ENCODE assay signal across 25 cellular contexts in genomic region chr20:10280016-10280908, GRCh38.
DNase-seq lines count a peak whose midpoint lies in the region; ATAC-seq, FAIRE-seq and TF ChIP-seq lines count a peak whose summit lies in the region.
"Had no signal": no experiment of that assay in that cellular context is flagged by ENCODE, and none has a peak within 500 bp of the region (broad histone marks: within the 10 kb centered on the region; RNA-seq: fewer than 3 reads in every experiment).

No MANE protein-coding gene starts in this region.

- no peak for TF ChIP-seq EP300 in A549 (IDR thresholded peaks at IDR 0.05)

- H3K4me2 ChIP-seq in A549 (peak overlapping the region; percentile 15; the same call in 2 of the 3 replicates), astrocyte (ENCODE audit: low read length) (no peak overlapping the region)

- H3K36me3 ChIP-seq in HUES48 (ENCODE audit: control insufficient read depth, insufficient read depth, low read length) (no peaks in the 10 kb centered on the region), astrocyte (ENCODE audit: insufficient read depth, low read length) (no peaks in the 10 kb centered on the region)
- H3K36me3 ChIP-seq: gastroesophageal sphincter, stomach, upper lobe of left lung had no signal

- H3K4me1 Mint-ChIP-seq in astrocyte (ENCODE audit: low read depth, unreplicated experiment) = peaks cover 38% of the 10 kb centered on the region
- H3K4me1 Mint-ChIP-seq: activated naive CD8-positive, alpha-beta T cell treated with anti-CD3 and anti-CD28 coated beads for 36 hours; B cell; neural crest cell had no signal

- no peak for TF ChIP-seq RAD21 in A549 (conservative IDR thresholded peaks at IDR 0.05 in 1 of 2, IDR thresholded peaks at IDR 0.05 in 1 of 2)

- H3K4me3 Mint-ChIP-seq in astrocyte (ENCODE audit: unreplicated experiment) = no peak overlapping the region
- H3K4me3 Mint-ChIP-seq: activated naive CD8-positive, alpha-beta T cell treated with anti-CD3 and anti-CD28 coated beads for 36 hours; B cell; neural crest cell had no signal

- no peaks in the 10 kb centered on the region for H3K27me3 Mint-ChIP-seq in astrocyte (ENCODE audit: low read depth, unreplicated experiment)

- peaks cover 3% of the 10 kb centered on the region; the same call in 1 of the 2 replicates for H3K27me3 ChIP-seq in HUES48 (ENCODE audit: control insufficient read depth, insufficient read depth, low read length)
- H3K27me3 ChIP-seq in astrocyte (ENCODE audit: insufficient read depth, low read length) = peaks cover 2% of the 10 kb centered on the region
- peaks cover 22% of the 10 kb centered on the region for H3K27me3 ChIP-seq in foreskin keratinocyte
- H3K27me3 ChIP-seq: gastroesophageal sphincter, stomach, upper lobe of left lung had no signal

- H3K27ac Mint-ChIP-seq in astrocyte (ENCODE audit: unreplicated experiment) = no peak overlapping the region
- H3K27ac Mint-ChIP-seq: activated naive CD8-positive, alpha-beta T cell treated with anti-CD3 and anti-CD28 coated beads for 36 hours; activated T-helper 2 cell treated with anti-CD3 and anti-CD28 coated beads, Interferon-gamma antibody, Interleukin-2, Interleukin-4, amounts not matched to agents 10 μg/mL and 5 μg/mL and 100 μg/mL, durations not matched to agents 14 hours and 24 hours and 36 hours; B cell had no signal

- peak; percentile 65 for FAIRE-seq in A549 (lab: Jason Lieb, UNC)
- no peak for FAIRE-seq in astrocyte (lab: Jason Lieb, UNC)

- H3K9me3 ChIP-seq in A549 (no peaks in the 10 kb centered on the region), HUES48 (ENCODE audit: control insufficient read depth, insufficient read depth, low read length) (no peaks in the 10 kb centered on the region), astrocyte (ENCODE audit: insufficient read depth, low read depth, low read length) (no peaks in the 10 kb centered on the region)
- H3K9me3 ChIP-seq: gastroesophageal sphincter, stomach, upper lobe of left lung had no signal

- no peaks in the 10 kb centered on the region for H3K36me3 Mint-ChIP-seq in astrocyte (ENCODE audit: low read depth, unreplicated experiment)
- H3K36me3 Mint-ChIP-seq: activated naive CD8-positive, alpha-beta T cell treated with anti-CD3 and anti-CD28 coated beads for 36 hours had no signal

- H3K79me2 ChIP-seq in astrocyte (ENCODE audit: insufficient read depth, low read length) = no peaks in the 10 kb centered on the region

- H3K4me3 ChIP-seq in A549 (no peak overlapping the region), HUES48 (ENCODE audit: low read depth, low read length) (no peak overlapping the region), astrocyte (ENCODE audit: insufficient read depth, low read depth, low read length) (no peak overlapping the region)
- H3K4me3 ChIP-seq: gastroesophageal sphincter, lung, stomach, upper lobe of left lung had no signal

- no peak overlapping the region for H2AFZ ChIP-seq in astrocyte (ENCODE audit: low read depth, low read length)

- no peak for TF ChIP-seq CTCF in A549 (IDR thresholded peaks at IDR 0.05)
- no peak for TF ChIP-seq CTCF in astrocyte (IDR thresholded peaks at IDR 0.05; ENCODE audit: insufficient read depth, low read depth, low read length)
- no peak for TF ChIP-seq CTCF in foreskin keratinocyte (conservative IDR thresholded peaks at IDR 0.05)
- TF ChIP-seq CTCF in RWPE1 (conservative IDR thresholded peaks at IDR 0.05; ENCODE audit: low read depth) = no peak

- WGBS in A549 (ENCODE audit: missing lambda C conversion rate) = 81% methylated on average over 5 of the region's 5 CpGs

- POLR2A ChIA-PET in A549 (lab: Yijun Ruan, JAX) = no interaction called here
- POLR2A ChIA-PET in RWPE1 (lab: Yijun Ruan, JAX; ENCODE audit: low non-redundant PET) = no interaction called here

- ATAC-seq in A549 (no peak), foreskin keratinocyte (no peak)
- ATAC-seq: gastroesophageal sphincter, sciatic nerve had no signal

- no peak for TF ChIP-seq POLR2A in A549 (IDR thresholded peaks at IDR 0.05; ENCODE audit: low read length)

- DNase-seq in A549 (ENCODE audit: low read depth in 1 of 2, low spot score in 1 of 2) = no peak
- DNase-seq in astrocyte (ENCODE audit: low read depth) = peak; percentile 25
- DNase-seq in foreskin keratinocyte = peak; percentile 15 to 29
- DNase-seq in NK-92 (lab: John Stamatoyannopoulos, UW; ENCODE audit: unreplicated experiment) = no peak
- no peak for DNase-seq in activated naive CD4-positive, alpha-beta T cell (lab: John Stamatoyannopoulos, UW)
- DNase-seq in RWPE1 (ENCODE audit: low spot score) = no peak
- DNase-seq in NCI-H510A treated with DMSO at 0.1 percent for 48 hours (lab: John Stamatoyannopoulos, UW) = no peak
- DNase-seq: activated CD4-positive, alpha-beta T cell treated with anti-CD3 and anti-CD28 coated beads, Interleukin-2, amount 50 U/mL, for 48 hours; activated CD8-positive, alpha-beta memory T cell treated with anti-CD3 and anti-CD28 coated beads, Interleukin-2, amount 50 U/mL, for 4 hours; activated naive CD8-positive, alpha-beta T cell treated with anti-CD3 and anti-CD28 coated beads for 36 hours; NCI-H1092; NCI-H187 treated with DMSO at 0.1 percent for 48 hours; NCI-H748 treated with DMSO at 0.1 percent for 48 hours; posterior cingulate gyrus; stomach; T-helper 9 cell; upper lobe of left lung had no signal

- H3K9ac ChIP-seq in HUES48 (ENCODE audit: low read depth, low read length) (no peak overlapping the region), astrocyte (ENCODE audit: low read length) (no peak overlapping the region)

- CTCF ChIA-PET in A549 (lab: Yijun Ruan, JAX) = interaction anchor here (1.0 kb wide), 1 partner anchor 9 kb away, joined by 3 read pairs; no protein-coding TSS in a partner anchor
- CTCF ChIA-PET in RWPE1 (lab: Yijun Ruan, JAX) = interaction anchor here (0.5 kb wide), 1 partner anchor 301 kb away, joined by 4 read pairs; no protein-coding TSS in a partner anchor

- H3K9me3 Mint-ChIP-seq in astrocyte (ENCODE audit: unreplicated experiment) = no peaks in the 10 kb centered on the region
- H3K9me3 Mint-ChIP-seq: activated naive CD8-positive, alpha-beta T cell treated with anti-CD3 and anti-CD28 coated beads for 36 hours; activated T-helper 2 cell treated with anti-CD3 and anti-CD28 coated beads, Interferon-gamma antibody, Interleukin-2, Interleukin-4, amounts not matched to agents 10 μg/mL and 5 μg/mL and 100 μg/mL, durations not matched to agents 14 hours and 24 hours and 36 hours; neural crest cell had no signal

- H3K27ac ChIP-seq in A549 (peak overlapping the region; percentile 69 to 85; a peak in 5 of 6 replicates), HUES48 (ENCODE audit: low read depth, low read length) (peak overlapping the region; percentile 37), astrocyte (ENCODE audit: low read depth, low read length) (no peak overlapping the region), foreskin keratinocyte (no peak overlapping the region), RWPE1 (no peak overlapping the region)
- H3K27ac ChIP-seq: 22Rv1, gastroesophageal sphincter, stomach, upper lobe of left lung had no signal

- H3K4me1 ChIP-seq in A549 (peaks cover 60% of the 10 kb centered on the region), HUES48 (ENCODE audit: control insufficient read depth, insufficient read depth, low read length) (peaks cover 30% of the 10 kb centered on the region), astrocyte (ENCODE audit: insufficient read depth, low read length) (peaks cover 3% of the 10 kb centered on the region), foreskin keratinocyte (no peaks in the 10 kb centered on the region)
- H3K4me1 ChIP-seq: gastroesophageal sphincter, stomach, upper lobe of left lung had no signal

- H4K20me1 ChIP-seq in astrocyte (ENCODE audit: insufficient read depth, low read length) = no peaks in the 10 kb centered on the region

TF ChIP-seq in A549, 52 proteins besides CTCF, POLR2A, EP300 and RAD21:
- TF ChIP-seq CEBPB (IDR thresholded peaks at IDR 0.05) (peak; percentile 59 to 73; a peak in 2 of 4 replicates), USF2 (IDR thresholded peaks at IDR 0.05) (no peak)

Comparison
In these comparisons a context has a peak if more than half of its experiments do, and no peak if none do; other contexts are left out.
1. DNase-seq: peak in astrocyte (single experiment) and foreskin keratinocyte (2 of 2); none in A549 (0 of 2), NK-92 (single experiment), activated naive CD4-positive, alpha-beta T cell (0 of 4), RWPE1 (single experiment) and NCI-H510A treated with DMSO at 0.1 percent for 48 hours (single experiment).
2. H3K27ac ChIP-seq: peak in A549 (2 of 2) and HUES48 (single experiment); none in astrocyte (single experiment), foreskin keratinocyte (single experiment) and RWPE1 (single experiment).